ENCODE assay signal across 22 cellular contexts in genomic region chr15:77392762-77393470, GRCh38.
"Had no signal": no experiment of that assay in that cellular context is flagged by ENCODE, and none has a peak within 500 bp of the region (broad histone marks: within the 10 kb centered on the region; RNA-seq: fewer than 3 reads in every experiment).

No MANE protein-coding gene starts in this region.

- H3K27ac ChIP-seq: KMS-11, RWPE1, SJSA1, SK-N-MC had no signal

- H3K4me3 ChIP-seq: K562, SJSA1, SK-N-MC had no signal

- DNase-seq: Kasumi-1, MM.1S, NCI-H1092 treated with DMSO at 0.1 percent for 48 hours, NCI-H1436, NCI-H187, NCI-H2029, NCI-H2081 treated with DMSO at 0.1 percent for 48 hours, NCI-H2171, NCI-H446, NCI-H510A, NCI-H524 treated with DMSO at 0.1 percent for 48 hours, NCI-H69, NCI-H774, PC-3, SIG-M5 had no signal

- H3K4me2 ChIP-seq: KMS-11 had no signal

- H3K27me3 ChIP-seq: SJSA1 had no signal

- FAIRE-seq: HepG2, K562 had no signal

- H3K9me3 ChIP-seq: SJSA1 had no signal

- H3K9ac ChIP-seq: KMS-11 had no signal

- H3K4me1 ChIP-seq: SJSA1 had no signal

- ATAC-seq: HepG2, K562, Panc1, PC-3 had no signal
